In genomic region chr18:23239885-23240608, GRCh38 we compare ENCODE assay signal across 1 cellular context.
TF ChIP-seq lines count a peak whose summit lies in the region.

No MANE protein-coding gene starts in this region.

TF ChIP-seq in GM12878, 131 proteins besides CTCF, POLR2A, EP300 and RAD21 (continued from another document):
- TF ChIP-seq ZNF687 (IDR thresholded peaks at IDR 0.05) (peak; percentile 85; the same call in 1 of the 2 replicates), IKZF2 (IDR thresholded peaks at IDR 0.05) (peak; percentile 45 to 46; a peak in 3 of 4 replicates), IKZF1 (conservative IDR thresholded peaks at IDR 0.05) (0 out of 2 replicates have a peak, but pooled peaks have one; percentile 36), POLR2AphosphoS5 (IDR thresholded peaks at IDR 0.05; ENCODE audit: low read length) (0 out of 2 replicates have a peak, but pooled peaks have one; percentile 32), MYB (IDR thresholded peaks at IDR 0.05; ENCODE audit: borderline replicate concordance, low read depth, low read length) (no peak), DPF2 (IDR thresholded peaks at IDR 0.05) (peak; percentile 44; the same call in 1 of the 2 replicates), MLLT1 (IDR thresholded peaks at IDR 0.05) (peak; percentile 55; the same call in 1 of the 2 replicates), HDGF (IDR thresholded peaks at IDR 0.05) (0 out of 2 replicates have a peak, but pooled peaks have one; percentile 28), NBN (IDR thresholded peaks at IDR 0.05) (no peak), EGR1 (IDR thresholded peaks at IDR 0.05; ENCODE audit: borderline replicate concordance in 1 of 2, low read depth in 2 of 2, low read length in 2 of 2) (no peak), EED (IDR thresholded peaks at IDR 0.05; ENCODE audit: low read depth) (peak; percentile 78), CREM (IDR thresholded peaks at IDR 0.05; ENCODE audit: low read depth) (0 out of 2 replicates have a peak, but pooled peaks have one; percentile 19), BRCA1 (IDR thresholded peaks at IDR 0.05; ENCODE audit: low read depth, low read length) (no peak), E2F8 (IDR thresholded peaks at IDR 0.05; ENCODE audit: low read depth, partially characterized antibody) (no peak), ZNF592 (IDR thresholded peaks at IDR 0.05) (peak; percentile 72; the same call in 1 of the 2 replicates), RUNX3 (IDR thresholded peaks at IDR 0.05; ENCODE audit: low read length) (peak; percentile 43), PAX5 (IDR thresholded peaks at IDR 0.05; ENCODE audit: borderline replicate concordance, low read depth, low read length) (0 out of 2 replicates have a peak, but pooled peaks have one; percentile 28), LARP7 (IDR thresholded peaks at IDR 0.05) (0 out of 2 replicates have a peak, but pooled peaks have one; percentile 14)
